1 cellular context compared by ENCODE assay signal in the genomic region with DNA sequence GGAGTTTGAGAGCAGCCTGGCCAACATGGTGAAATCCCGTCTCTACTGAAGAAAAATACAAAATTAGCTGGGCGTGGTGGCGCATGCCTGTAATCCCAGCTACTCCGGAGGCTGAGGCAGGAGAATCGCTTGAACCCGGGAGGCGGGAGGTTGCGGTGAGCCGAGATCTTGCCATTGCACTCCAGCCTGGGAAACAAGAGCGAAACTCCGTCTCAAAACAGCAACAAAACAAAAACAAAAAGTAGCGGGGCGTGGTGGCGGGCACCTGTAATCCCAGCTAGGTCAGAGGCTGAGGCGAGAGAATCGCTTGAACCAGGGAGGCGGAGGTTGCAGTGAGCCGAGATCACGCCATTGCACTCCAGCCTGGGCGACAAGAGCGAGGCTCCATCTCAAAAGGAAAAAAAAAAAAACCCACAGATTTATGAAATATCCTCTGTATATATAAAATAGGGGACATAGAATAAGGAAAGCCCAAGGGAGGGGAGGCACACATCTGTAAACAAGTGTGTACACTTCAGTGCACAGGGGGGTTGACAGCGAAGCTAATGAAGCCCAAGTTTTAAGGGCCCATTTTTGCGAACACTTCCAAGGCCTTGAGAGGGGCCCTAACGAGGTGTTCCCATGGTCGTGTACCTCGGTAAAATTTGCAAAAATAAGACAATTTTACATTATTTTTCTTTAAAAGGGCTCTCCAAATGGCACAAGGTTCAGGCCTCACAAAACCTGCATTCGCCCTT.
A peak's percentile ranks its signal among the peaks of the same experiment; 100 is the strongest.
TF ChIP-seq lines count a peak whose summit lies in the region.

No MANE protein-coding gene starts in this region.

TF ChIP-seq in HepG2, 621 proteins besides CTCF, POLR2A, EP300 and RAD21:
- TF ChIP-seq ZBTB34 (CRISPR knock-in tag; IDR thresholded peaks at IDR 0.05), result 0 out of 2 replicates have a peak, but pooled peaks have one; percentile 2
- TF ChIP-seq ZBTB38 (CRISPR knock-in tag; IDR thresholded peaks at IDR 0.05), result peak; percentile 93
- TF ChIP-seq SALL1 (CRISPR knock-in tag; IDR thresholded peaks at IDR 0.05), result 0 out of 2 replicates have a peak, but pooled peaks have one; percentile 14
- 0 out of 2 replicates have a peak, but pooled peaks have one; percentile 37 for TF ChIP-seq ZNF234 (CRISPR knock-in tag; conservative IDR thresholded peaks at IDR 0.05)
- peak; percentile 33 for TF ChIP-seq PRPF4 (IDR thresholded peaks at IDR 0.05; ENCODE audit: low read depth, low read length, poor library complexity, severe bottlenecking)
- TF ChIP-seq ZNF20 (CRISPR knock-in tag; IDR thresholded peaks at IDR 0.05), result peak; percentile 63; the same call in 1 of the 2 replicates
